1 cellular context compared by ENCODE assay signal in genomic region chr16:23149267-23149992, GRCh38.
A peak's percentile ranks its signal among the peaks of the same experiment; 100 is the strongest.
TF ChIP-seq lines count a peak whose summit lies in the region.

Gene USP31, minus strand, starts transcription at chr16:23149452. Its CDS starts 182 bp downstream, at chr16:23149270.

TF ChIP-seq in K562, 482 proteins besides CTCF, POLR2A, EP300 and RAD21 (continued from another document and continues in another):
- TF ChIP-seq CHAMP1 (IDR thresholded peaks at IDR 0.05) (no peak), ZKSCAN3 (CRISPR knock-in tag; IDR thresholded peaks at IDR 0.05) (no peak), ZNF175 (CRISPR knock-in tag; IDR thresholded peaks at IDR 0.05; ENCODE audit: low read depth) (peak; percentile 97), ESRRA (IDR thresholded peaks at IDR 0.05; ENCODE audit: borderline replicate concordance, low read depth) (peak; percentile 59; the same call in 1 of the 2 replicates), KLF1 (tag; IDR thresholded peaks at IDR 0.05) (peak; percentile 90), SMAD4 (CRISPR knock-in tag; conservative IDR thresholded peaks at IDR 0.05) (peak; percentile 95), NR4A1 (CRISPR knock-in tag; IDR thresholded peaks at IDR 0.05) (no peak), NR4A1 (tag; IDR thresholded peaks at IDR 0.05) (peak; percentile 79; the same call in 1 of the 2 replicates), RHOXF2B (CRISPR knock-in tag; conservative IDR thresholded peaks at IDR 0.05) (no peak), RBM25 (IDR thresholded peaks at IDR 0.05; ENCODE audit: low read depth, low read length, severe bottlenecking) (no peak), ZNF740 (CRISPR knock-in tag; IDR thresholded peaks at IDR 0.05) (no peak), ZNF740 (tag; IDR thresholded peaks at IDR 0.05) (no peak), ZBED1 (IDR thresholded peaks at IDR 0.05) (no peak), E2F4 (CRISPR knock-in tag; IDR thresholded peaks at IDR 0.05; ENCODE audit: low read depth) (no peak; the same call in 1 of the 2 replicates), NONO (IDR thresholded peaks at IDR 0.05; ENCODE audit: low read depth in 2 of 2, low read length in 1 of 2) (0 out of 4 replicates have a peak, but pooled peaks of 1 of the 2 experiments have one; percentile 21), SIN3A (IDR thresholded peaks at IDR 0.05; ENCODE audit: borderline replicate concordance in 2 of 2, control insufficient read depth in 1 of 2, low read depth in 2 of 2, low read length in 2 of 2) (peak; percentile 88; a peak in 2 of 4 replicates), RFX7 (CRISPR knock-in tag; IDR thresholded peaks at IDR 0.05) (no peak), XRCC4 (IDR thresholded peaks at IDR 0.05; ENCODE audit: extremely low read depth, insufficient read depth, insufficient read length) (no peak), RB1 (IDR thresholded peaks at IDR 0.05; ENCODE audit: low read depth) (peak; percentile 97), MYNN (IDR thresholded peaks at IDR 0.05) (no peak), MYNN (CRISPR knock-in tag; IDR thresholded peaks at IDR 0.05) (no peak), ZNF584 (CRISPR knock-in tag; IDR thresholded peaks at IDR 0.05; ENCODE audit: low read depth) (peak; percentile 97), ARHGAP35 (IDR thresholded peaks at IDR 0.05; ENCODE audit: partially characterized antibody) (no peak), MYBL2 (IDR thresholded peaks at IDR 0.05; ENCODE audit: low read depth) (peak; percentile 81), MYBL2 (CRISPR knock-in tag; IDR thresholded peaks at IDR 0.05; ENCODE audit: borderline replicate concordance) (no peak), CCNT2 (IDR thresholded peaks at IDR 0.05; ENCODE audit: borderline replicate concordance, extremely low read depth, insufficient read length, low read depth, low read length) (peak; percentile 64), ZNF239 (CRISPR knock-in tag; IDR thresholded peaks at IDR 0.05) (peak; percentile 79; the same call in 1 of the 2 replicates), TOE1 (IDR thresholded peaks at IDR 0.05; ENCODE audit: borderline replicate concordance) (peak; percentile 83; the same call in 1 of the 2 replicates), TOE1 (CRISPR knock-in tag; IDR thresholded peaks at IDR 0.05; ENCODE audit: borderline replicate concordance, low read depth) (no peak)
- TF ChIP-seq, protein P1, sequence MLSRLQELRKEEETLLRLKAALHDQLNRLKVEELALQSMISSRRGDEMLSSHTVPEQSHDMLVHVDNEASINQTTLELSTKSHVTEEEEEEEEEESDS (CRISPR knock-in tag; IDR thresholded peaks at IDR 0.05), result no peak
- TF ChIP-seq, protein P2, sequence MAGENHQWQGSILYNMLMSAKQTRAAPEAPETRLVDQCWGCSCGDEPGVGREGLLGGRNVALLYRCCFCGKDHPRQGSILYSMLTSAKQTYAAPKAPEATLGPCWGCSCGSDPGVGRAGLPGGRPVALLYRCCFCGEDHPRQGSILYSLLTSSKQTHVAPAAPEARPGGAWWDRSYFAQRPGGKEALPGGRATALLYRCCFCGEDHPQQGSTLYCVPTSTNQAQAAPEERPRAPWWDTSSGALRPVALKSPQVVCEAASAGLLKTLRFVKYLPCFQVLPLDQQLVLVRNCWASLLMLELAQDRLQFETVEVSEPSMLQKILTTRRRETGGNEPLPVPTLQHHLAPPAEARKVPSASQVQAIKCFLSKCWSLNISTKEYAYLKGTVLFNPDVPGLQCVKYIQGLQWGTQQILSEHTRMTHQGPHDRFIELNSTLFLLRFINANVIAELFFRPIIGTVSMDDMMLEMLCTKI (IDR thresholded peaks at IDR 0.05; ENCODE audit: partially characterized antibody), result no peak
- TF ChIP-seq, protein P3, sequence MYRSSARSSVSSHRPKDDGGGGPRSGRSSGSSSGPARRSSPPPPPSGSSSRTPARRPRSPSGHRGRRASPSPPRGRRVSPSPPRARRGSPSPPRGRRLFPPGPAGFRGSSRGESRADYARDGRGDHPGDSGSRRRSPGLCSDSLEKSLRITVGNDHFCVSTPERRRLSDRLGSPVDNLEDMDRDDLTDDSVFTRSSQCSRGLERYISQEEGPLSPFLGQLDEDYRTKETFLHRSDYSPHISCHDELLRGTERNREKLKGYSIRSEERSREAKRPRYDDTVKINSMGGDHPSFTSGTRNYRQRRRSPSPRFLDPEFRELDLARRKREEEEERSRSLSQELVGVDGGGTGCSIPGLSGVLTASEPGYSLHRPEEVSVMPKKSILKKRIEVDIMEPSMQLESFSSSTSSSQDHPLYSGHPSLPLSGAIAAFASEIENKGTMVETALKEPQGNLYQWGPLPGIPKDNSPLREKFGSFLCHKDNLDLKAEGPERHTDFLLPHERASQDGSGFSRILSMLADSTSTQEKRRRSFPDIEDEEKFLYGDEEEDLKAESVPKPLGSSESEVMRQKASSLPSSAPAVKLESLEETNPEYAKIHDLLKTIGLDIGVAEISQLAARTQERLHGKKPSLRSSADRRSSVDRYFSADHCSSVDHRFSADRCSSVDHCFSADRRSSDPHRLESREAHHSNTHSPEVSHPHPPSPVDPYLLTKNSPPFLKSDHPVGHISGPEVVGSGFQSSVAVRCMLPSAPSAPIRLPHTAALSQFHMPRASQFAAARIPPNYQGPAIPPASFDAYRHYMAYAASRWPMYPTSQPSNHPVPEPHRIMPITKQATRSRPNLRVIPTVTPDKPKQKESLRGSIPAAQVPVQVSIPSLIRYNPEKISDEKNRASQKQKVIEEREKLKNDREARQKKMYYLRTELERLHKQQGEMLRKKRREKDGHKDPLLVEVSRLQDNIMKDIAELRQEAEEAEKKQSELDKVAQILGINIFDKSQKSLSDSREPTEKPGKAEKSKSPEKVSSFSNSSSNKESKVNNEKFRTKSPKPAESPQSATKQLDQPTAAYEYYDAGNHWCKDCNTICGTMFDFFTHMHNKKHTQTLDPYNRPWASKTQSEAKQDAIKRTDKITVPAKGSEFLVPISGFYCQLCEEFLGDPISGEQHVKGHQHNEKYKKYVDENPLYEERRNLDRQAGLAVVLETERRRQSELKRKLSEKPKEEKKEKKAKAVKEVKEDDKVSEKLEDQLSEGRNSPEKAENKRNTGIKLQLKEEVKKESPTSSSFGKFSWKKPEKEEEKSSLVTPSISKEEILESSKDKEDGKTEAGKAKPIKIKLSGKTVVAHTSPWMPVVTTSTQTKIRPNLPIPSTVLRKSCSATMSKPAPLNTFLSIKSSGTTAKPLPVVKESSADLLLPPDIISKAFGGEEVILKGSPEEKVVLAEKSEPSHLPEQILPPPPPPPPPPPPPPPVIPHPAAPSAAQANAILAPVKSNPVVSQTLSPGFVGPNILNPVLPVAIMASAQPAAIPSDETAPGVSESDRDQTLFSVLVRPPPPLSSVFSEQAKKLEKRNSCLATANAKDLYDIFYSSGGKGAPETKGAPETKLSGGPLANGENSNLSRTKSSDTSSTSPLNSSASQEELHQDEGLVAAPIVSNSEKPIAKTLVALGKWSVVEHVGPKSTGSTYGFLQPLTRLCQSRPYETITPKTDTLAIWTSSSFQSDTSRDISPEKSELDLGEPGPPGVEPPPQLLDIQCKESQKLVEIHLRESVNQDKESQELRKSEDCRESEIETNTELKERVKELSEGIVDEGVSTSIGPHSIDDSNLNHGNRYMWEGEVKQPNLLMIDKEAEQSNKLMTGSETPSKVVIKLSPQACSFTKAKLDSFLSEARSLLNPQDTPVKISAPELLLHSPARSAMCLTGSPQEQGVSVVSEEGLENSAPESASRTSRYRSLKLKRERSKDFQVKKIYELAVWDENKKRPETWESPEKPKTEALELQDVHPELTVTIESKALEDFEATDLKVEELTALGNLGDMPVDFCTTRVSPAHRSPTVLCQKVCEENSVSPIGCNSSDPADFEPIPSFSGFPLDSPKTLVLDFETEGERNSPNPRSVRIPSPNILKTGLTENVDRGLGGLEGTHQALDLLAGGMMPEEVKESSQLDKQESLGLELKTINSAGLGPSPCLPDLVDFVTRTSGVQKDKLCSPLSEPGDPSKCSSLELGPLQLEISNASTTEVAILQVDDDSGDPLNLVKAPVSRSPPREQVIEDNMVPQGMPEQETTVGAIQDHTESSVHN (IDR thresholded peaks at IDR 0.05; ENCODE audit: borderline replicate concordance in 1 of 2, low read depth in 1 of 2), result no peak
- TF ChIP-seq, protein P4, sequence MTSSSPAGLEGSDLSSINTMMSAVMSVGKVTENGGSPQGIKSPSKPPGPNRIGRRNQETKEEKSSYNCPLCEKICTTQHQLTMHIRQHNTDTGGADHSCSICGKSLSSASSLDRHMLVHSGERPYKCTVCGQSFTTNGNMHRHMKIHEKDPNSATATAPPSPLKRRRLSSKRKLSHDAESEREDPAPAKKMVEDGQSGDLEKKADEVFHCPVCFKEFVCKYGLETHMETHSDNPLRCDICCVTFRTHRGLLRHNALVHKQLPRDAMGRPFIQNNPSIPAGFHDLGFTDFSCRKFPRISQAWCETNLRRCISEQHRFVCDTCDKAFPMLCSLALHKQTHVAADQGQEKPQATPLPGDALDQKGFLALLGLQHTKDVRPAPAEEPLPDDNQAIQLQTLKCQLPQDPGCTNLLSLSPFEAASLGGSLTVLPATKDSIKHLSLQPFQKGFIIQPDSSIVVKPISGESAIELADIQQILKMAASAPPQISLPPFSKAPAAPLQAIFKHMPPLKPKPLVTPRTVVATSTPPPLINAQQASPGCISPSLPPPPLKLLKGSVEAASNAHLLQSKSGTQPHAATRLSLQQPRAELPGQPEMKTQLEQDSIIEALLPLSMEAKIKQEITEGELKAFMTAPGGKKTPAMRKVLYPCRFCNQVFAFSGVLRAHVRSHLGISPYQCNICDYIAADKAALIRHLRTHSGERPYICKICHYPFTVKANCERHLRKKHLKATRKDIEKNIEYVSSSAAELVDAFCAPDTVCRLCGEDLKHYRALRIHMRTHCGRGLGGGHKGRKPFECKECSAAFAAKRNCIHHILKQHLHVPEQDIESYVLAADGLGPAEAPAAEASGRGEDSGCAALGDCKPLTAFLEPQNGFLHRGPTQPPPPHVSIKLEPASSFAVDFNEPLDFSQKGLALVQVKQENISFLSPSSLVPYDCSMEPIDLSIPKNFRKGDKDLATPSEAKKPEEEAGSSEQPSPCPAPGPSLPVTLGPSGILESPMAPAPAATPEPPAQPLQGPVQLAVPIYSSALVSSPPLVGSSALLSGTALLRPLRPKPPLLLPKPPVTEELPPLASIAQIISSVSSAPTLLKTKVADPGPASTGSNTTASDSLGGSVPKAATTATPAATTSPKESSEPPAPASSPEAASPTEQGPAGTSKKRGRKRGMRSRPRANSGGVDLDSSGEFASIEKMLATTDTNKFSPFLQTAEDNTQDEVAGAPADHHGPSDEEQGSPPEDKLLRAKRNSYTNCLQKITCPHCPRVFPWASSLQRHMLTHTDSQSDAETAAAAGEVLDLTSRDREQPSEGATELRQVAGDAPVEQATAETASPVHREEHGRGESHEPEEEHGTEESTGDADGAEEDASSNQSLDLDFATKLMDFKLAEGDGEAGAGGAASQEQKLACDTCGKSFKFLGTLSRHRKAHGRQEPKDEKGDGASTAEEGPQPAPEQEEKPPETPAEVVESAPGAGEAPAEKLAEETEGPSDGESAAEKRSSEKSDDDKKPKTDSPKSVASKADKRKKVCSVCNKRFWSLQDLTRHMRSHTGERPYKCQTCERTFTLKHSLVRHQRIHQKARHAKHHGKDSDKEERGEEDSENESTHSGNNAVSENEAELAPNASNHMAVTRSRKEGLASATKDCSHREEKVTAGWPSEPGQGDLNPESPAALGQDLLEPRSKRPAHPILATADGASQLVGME (CRISPR knock-in tag; IDR thresholded peaks at IDR 0.05), result no peak
- TF ChIP-seq, protein P5, sequence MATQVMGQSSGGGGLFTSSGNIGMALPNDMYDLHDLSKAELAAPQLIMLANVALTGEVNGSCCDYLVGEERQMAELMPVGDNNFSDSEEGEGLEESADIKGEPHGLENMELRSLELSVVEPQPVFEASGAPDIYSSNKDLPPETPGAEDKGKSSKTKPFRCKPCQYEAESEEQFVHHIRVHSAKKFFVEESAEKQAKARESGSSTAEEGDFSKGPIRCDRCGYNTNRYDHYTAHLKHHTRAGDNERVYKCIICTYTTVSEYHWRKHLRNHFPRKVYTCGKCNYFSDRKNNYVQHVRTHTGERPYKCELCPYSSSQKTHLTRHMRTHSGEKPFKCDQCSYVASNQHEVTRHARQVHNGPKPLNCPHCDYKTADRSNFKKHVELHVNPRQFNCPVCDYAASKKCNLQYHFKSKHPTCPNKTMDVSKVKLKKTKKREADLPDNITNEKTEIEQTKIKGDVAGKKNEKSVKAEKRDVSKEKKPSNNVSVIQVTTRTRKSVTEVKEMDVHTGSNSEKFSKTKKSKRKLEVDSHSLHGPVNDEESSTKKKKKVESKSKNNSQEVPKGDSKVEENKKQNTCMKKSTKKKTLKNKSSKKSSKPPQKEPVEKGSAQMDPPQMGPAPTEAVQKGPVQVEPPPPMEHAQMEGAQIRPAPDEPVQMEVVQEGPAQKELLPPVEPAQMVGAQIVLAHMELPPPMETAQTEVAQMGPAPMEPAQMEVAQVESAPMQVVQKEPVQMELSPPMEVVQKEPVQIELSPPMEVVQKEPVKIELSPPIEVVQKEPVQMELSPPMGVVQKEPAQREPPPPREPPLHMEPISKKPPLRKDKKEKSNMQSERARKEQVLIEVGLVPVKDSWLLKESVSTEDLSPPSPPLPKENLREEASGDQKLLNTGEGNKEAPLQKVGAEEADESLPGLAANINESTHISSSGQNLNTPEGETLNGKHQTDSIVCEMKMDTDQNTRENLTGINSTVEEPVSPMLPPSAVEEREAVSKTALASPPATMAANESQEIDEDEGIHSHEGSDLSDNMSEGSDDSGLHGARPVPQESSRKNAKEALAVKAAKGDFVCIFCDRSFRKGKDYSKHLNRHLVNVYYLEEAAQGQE (CRISPR knock-in tag; IDR thresholded peaks at IDR 0.05; ENCODE audit: low read depth), result no peak
